Comparison of ENCODE assay signal across 8 cellular contexts in genomic region chr12:100199023-100199346, GRCh38. TPM values are rescaled to one million over a fixed set of nuclear protein-coding genes. Genes with fewer than 3 reads are reported as not detected.
DNase-seq lines count a peak whose midpoint lies in the region; ATAC-seq and TF ChIP-seq lines count a peak whose summit lies in the region.

No MANE protein-coding gene starts in this region.

- no peaks in the 10 kb centered on the region for H3K36me3 ChIP-seq in suprapubic skin

- peak overlapping the region; percentile 92 for H3K4me3 ChIP-seq in iPS-11a (ENCODE audit: low read depth, low read length)
- peak overlapping the region; percentile 73 for H3K4me3 ChIP-seq in suprapubic skin

- H3K27ac ChIP-seq in suprapubic skin: no peak overlapping the region

- no peak for TF ChIP-seq POLR2A in suprapubic skin (IDR thresholded peaks at IDR 0.05)

- no peaks in the 10 kb centered on the region for H3K9me3 Mint-ChIP-seq in activated CD4-positive, alpha-beta T cell treated with anti-CD3 and anti-CD28 coated beads, Interleukin-2, amount 10 ng/mL, durations not matched to agents 7 days and 5 days

- H3K9me3 ChIP-seq in T-helper 17 cell (ENCODE audit: control insufficient read depth, low read length, poor library complexity, severe bottlenecking) (no peaks in the 10 kb centered on the region), suprapubic skin (no peaks in the 10 kb centered on the region)

- no peaks in the 10 kb centered on the region for H3K27me3 Mint-ChIP-seq in activated CD4-positive, alpha-beta T cell treated with anti-CD3 and anti-CD28 coated beads, Interleukin-2, amount 10 ng/mL, durations not matched to agents 7 days and 5 days
- no peaks in the 10 kb centered on the region for H3K27me3 Mint-ChIP-seq in T-helper 17 cell

- CTCF ChIA-PET in activated CD4-positive, alpha-beta T cell treated with anti-CD3 and anti-CD28 coated beads, Interleukin-2, amount 10 ng/mL, durations not matched to agents 7 days and 5 days (lab: Charles Lee): no interaction called here

- peaks cover 31% of the 10 kb centered on the region for H3K4me1 ChIP-seq in suprapubic skin

- no peak for DNase-seq in activated CD4-positive, alpha-beta T cell treated with anti-CD3 and anti-CD28 coated beads, Interleukin-2, amount 10 ng/mL, durations not matched to agents 7 days and 5 days
- no peak for DNase-seq in activated CD4-positive, alpha-beta T cell treated with anti-CD3 and anti-CD28 coated beads for 1 hour
- DNase-seq in T-helper 17 cell (no peak), suprapubic skin (ENCODE audit: low spot score in 2 of 2) (no peak), NCI-H345 (lab: John Stamatoyannopoulos, UW) (no peak), amniotic stem cell (lab: John Stamatoyannopoulos, UW) (no peak)
- no peak for DNase-seq in NK-92 treated with Interleukin-12 subunit alpha and Interleukin-12 subunit beta, amount 100 ng/mL, for 24 hours (lab: John Stamatoyannopoulos, UW)

- H3K27ac Mint-ChIP-seq in activated CD4-positive, alpha-beta T cell treated with anti-CD3 and anti-CD28 coated beads, Interleukin-2, amount 10 ng/mL, durations not matched to agents 7 days and 5 days: peak overlapping the region; percentile 100
- peak overlapping the region; percentile 99 for H3K27ac Mint-ChIP-seq in T-helper 17 cell

- H3K4me1 Mint-ChIP-seq in activated CD4-positive, alpha-beta T cell treated with anti-CD3 and anti-CD28 coated beads, Interleukin-2, amount 10 ng/mL, durations not matched to agents 7 days and 5 days: peaks cover 41% of the 10 kb centered on the region
- peaks cover 31% of the 10 kb centered on the region for H3K4me1 Mint-ChIP-seq in T-helper 17 cell

- WGBS in suprapubic skin: 53% methylated on average over 6 of the region's 6 CpGs

- TF ChIP-seq CTCF in suprapubic skin (IDR thresholded peaks at IDR 0.05): no peak

- H3K27me3 ChIP-seq in suprapubic skin: no peaks in the 10 kb centered on the region

- POLR2A ChIA-PET in activated CD4-positive, alpha-beta T cell treated with anti-CD3 and anti-CD28 coated beads, Interleukin-2, amount 10 ng/mL, durations not matched to agents 7 days and 5 days (lab: Charles Lee): no interaction called here

- no peak for TF ChIP-seq EP300 in suprapubic skin (IDR thresholded peaks at IDR 0.05)

- peaks cover 22% of the 10 kb centered on the region for H3K36me3 Mint-ChIP-seq in activated CD4-positive, alpha-beta T cell treated with anti-CD3 and anti-CD28 coated beads, Interleukin-2, amount 10 ng/mL, durations not matched to agents 7 days and 5 days (ENCODE audit: low read depth)
- peaks cover 7% of the 10 kb centered on the region for H3K36me3 Mint-ChIP-seq in T-helper 17 cell (ENCODE audit: low read depth)

- H3K4me3 Mint-ChIP-seq in activated CD4-positive, alpha-beta T cell treated with anti-CD3 and anti-CD28 coated beads, Interleukin-2, amount 10 ng/mL, durations not matched to agents 7 days and 5 days: peak overlapping the region; percentile 99
- H3K4me3 Mint-ChIP-seq in T-helper 17 cell: peak overlapping the region; percentile 99

- ATAC-seq in T-helper 17 cell: no peak

RNA-seq across cellular contexts. Expression of gene ACTR6, which starts 1.6 kb away (rescaled TPM):
- 10 to 100 TPM; 27.6 to 33.8 TPM for total RNA-seq in activated CD4-positive, alpha-beta T cell treated with anti-CD3 and anti-CD28 coated beads, Interleukin-2, amount 10 ng/mL, durations not matched to agents 7 days and 5 days
- total RNA-seq in T-helper 17 cell (10 to 100 TPM; 23.4 to 24.9 TPM), suprapubic skin (10 to 100 TPM; 10.6 to 36.6 (median 11.7) TPM)

RNA-seq across cellular contexts. Expression of gene BLTP3B, which starts 56.3 kb away (rescaled TPM):
- total RNA-seq in activated CD4-positive, alpha-beta T cell treated with anti-CD3 and anti-CD28 coated beads, Interleukin-2, amount 10 ng/mL, durations not matched to agents 7 days and 5 days: 10 to 100 TPM; 18.0 to 19.8 TPM
- 10 to 100 TPM; 22.6 to 30.9 TPM for total RNA-seq in T-helper 17 cell
- 10 to 100 TPM; 18.6 to 27.3 (median 22.2) TPM for total RNA-seq in suprapubic skin
